Comparison of ENCODE assay signal across 33 cellular contexts in genomic region chr2:16270441-16270840, GRCh38.
"Had no signal": no experiment of that assay in that cellular context is flagged by ENCODE, and none has a peak within 500 bp of the region (broad histone marks: within the 10 kb centered on the region; RNA-seq: fewer than 3 reads in every experiment).

No MANE protein-coding gene starts in this region.

- DNase-seq: activated B cell treated with CpG ODN at 0.5 μM for 24 hours; activated CD4-positive, alpha-beta memory T cell treated with anti-CD3 and anti-CD28 coated beads for 36 hours; activated CD4-positive, alpha-beta T cell treated with anti-CD3 and anti-CD28 coated beads for 4 hours; activated CD4-positive, alpha-beta T cell treated with anti-CD3 and anti-CD28 coated beads, Interleukin-2, amount 10 ng/mL, durations not matched to agents 24 days and 14 days; activated CD4-positive, alpha-beta T cell treated with anti-CD3 and anti-CD28 coated beads, Interleukin-2, amount 50 U/mL, for 1 hour; activated CD4-positive, alpha-beta T cell treated with anti-CD3 and anti-CD28 coated beads, Interleukin-2, amount 50 U/mL, for 4 hours; activated CD4-positive, CD25-positive, alpha-beta regulatory T cell treated with anti-CD3 and anti-CD28 coated beads, Interleukin-2, amount 50 U/mL, for 72 hours; activated CD8-positive, alpha-beta memory T cell treated with anti-CD3 and anti-CD28 coated beads, Interleukin-2, amount 50 U/mL, for 4 hours; activated CD8-positive, alpha-beta T cell treated with anti-CD3 and anti-CD28 coated beads for 36 hours; activated effector memory CD4-positive, alpha-beta T cell treated with anti-CD3 and anti-CD28 coated beads, Interleukin-2, amount 50 U/mL, for 16 hours; activated gamma-delta T cell treated with Interleukin-2 at 50 U/mL for 16 hours; activated naive CD4-positive, alpha-beta T cell; activated naive CD4-positive, alpha-beta T cell treated with anti-CD3 and anti-CD28 coated beads for 36 hours; activated naive CD4-positive, alpha-beta T cell treated with anti-CD3 and anti-CD28 coated beads, Interleukin-2, amount 50 U/mL, for 16 hours; activated naive CD8-positive, alpha-beta T cell treated with anti-CD3 and anti-CD28 coated beads for 36 hours; activated T-cell treated with anti-CD3 and anti-CD28 coated beads for 4 hours; activated T-cell treated with anti-CD3 and anti-CD28 coated beads, Interleukin-2, amount 50 U/mL, for 1 hour; activated T-cell treated with anti-CD3 and anti-CD28 coated beads, Interleukin-2, amount 50 U/mL, for 4 hours; activated T-cell treated with anti-CD3 and anti-CD28 coated beads, Interleukin-2, amount 50 U/mL, for 72 hours; adrenal gland; amniotic stem cell; aorta; body of pancreas; brain microvascular endothelial cell; central memory CD4-positive, alpha-beta T cell; T-helper 1 cell; T-helper 2 cell; T-helper 9 cell had no signal

- H3K4me1 Mint-ChIP-seq: activated B cell treated with CpG ODN at 0.5 μM for 24 hours; activated CD4-positive, alpha-beta T cell treated with anti-CD3 and anti-CD28 coated beads, Interleukin-2, amount 10 ng/mL, durations not matched to agents 24 days and 14 days; activated naive CD8-positive, alpha-beta T cell treated with anti-CD3 and anti-CD28 coated beads for 36 hours; activated T-helper 17 cell treated with anti-CD3 and anti-CD28 coated beads, Interleukin-2, amount 50 U/mL, for 72 hours had no signal

- H3K9me3 Mint-ChIP-seq: activated B cell treated with CpG ODN at 0.5 μM for 24 hours; activated CD4-positive, alpha-beta memory T cell treated with anti-CD3 and anti-CD28 coated beads for 36 hours; activated CD4-positive, alpha-beta T cell treated with anti-CD3 and anti-CD28 coated beads, Interleukin-2, amount 10 ng/mL, durations not matched to agents 24 days and 14 days; activated CD8-positive, alpha-beta T cell treated with anti-CD3 and anti-CD28 coated beads for 36 hours; activated naive CD4-positive, alpha-beta T cell treated with anti-CD3 and anti-CD28 coated beads for 36 hours; activated T-cell treated with anti-CD3 and anti-CD28 coated beads, Interleukin-2, amount 50 U/mL, for 4 hours; activated T-helper 1 cell treated with anti-CD3 and anti-CD28 coated beads, Interleukin-12 subunit alpha, Interleukin-12 subunit beta, Interleukin-2, Interleukin-4 antibody, amounts not matched to agents 30 ng/mL and 10 ng/mL and 1 ng/mL, durations not matched to agents 14 hours and 24 hours and 36 hours; activated T-helper 17 cell treated with anti-CD3 and anti-CD28 coated beads, Interleukin-2, amount 50 U/mL, for 72 hours; T-helper 1 cell treated with Interleukin-12 subunit alpha and Interleukin-12 subunit beta and Interleukin-4 antibody, amounts not matched to agents 30 μg/mL and 1 μg/mL, for 36 hours; T-helper 2 cell treated with Interferon-gamma antibody and Interleukin-4, amounts not matched to agents 5 μg/mL and 100 μg/mL, for 36 hours had no signal

- H3K27ac Mint-ChIP-seq: activated B cell treated with CpG ODN at 0.5 μM for 24 hours; activated CD4-positive, alpha-beta memory T cell treated with anti-CD3 and anti-CD28 coated beads for 36 hours; activated CD4-positive, alpha-beta T cell treated with anti-CD3 and anti-CD28 coated beads, Interleukin-2, amount 10 ng/mL, durations not matched to agents 24 days and 14 days; activated CD8-positive, alpha-beta T cell treated with anti-CD3 and anti-CD28 coated beads for 36 hours; activated naive CD4-positive, alpha-beta T cell treated with anti-CD3 and anti-CD28 coated beads for 36 hours; activated naive CD4-positive, alpha-beta T cell treated with anti-CD3 and anti-CD28 coated beads, Interleukin-2, amount 50 U/mL, for 72 hours; activated naive CD8-positive, alpha-beta T cell treated with anti-CD3 and anti-CD28 coated beads for 36 hours; activated T-cell treated with anti-CD3 and anti-CD28 coated beads, Interleukin-2, amount 50 U/mL, for 72 hours; activated T-helper 1 cell treated with anti-CD3 and anti-CD28 coated beads, Interleukin-12 subunit alpha, Interleukin-12 subunit beta, Interleukin-2, Interleukin-4 antibody, amounts not matched to agents 30 ng/mL and 10 ng/mL and 1 ng/mL, durations not matched to agents 14 hours and 24 hours and 36 hours; activated T-helper 17 cell treated with anti-CD3 and anti-CD28 coated beads, Interleukin-2, amount 50 U/mL, for 72 hours; T-helper 1 cell treated with Interleukin-12 subunit alpha and Interleukin-12 subunit beta and Interleukin-4 antibody, amounts not matched to agents 30 μg/mL and 1 μg/mL, for 36 hours; T-helper 2 cell treated with Interferon-gamma antibody and Interleukin-4, amounts not matched to agents 5 μg/mL and 100 μg/mL, for 36 hours had no signal

- H3K27me3 Mint-ChIP-seq: activated B cell treated with CpG ODN at 0.5 μM for 24 hours; activated CD8-positive, alpha-beta T cell treated with anti-CD3 and anti-CD28 coated beads for 36 hours; activated T-helper 17 cell treated with anti-CD3 and anti-CD28 coated beads, Interleukin-2, amount 50 U/mL, for 72 hours had no signal

- ATAC-seq: activated CD8-positive, alpha-beta T cell treated with anti-CD3 and anti-CD28 coated beads for 36 hours; activated naive CD4-positive, alpha-beta T cell treated with anti-CD3 and anti-CD28 coated beads, Interleukin-2, amount 50 U/mL, for 72 hours; activated T-cell treated with anti-CD3 and anti-CD28 coated beads, Interleukin-2, amount 50 U/mL, for 4 hours; activated T-cell treated with anti-CD3 and anti-CD28 coated beads, Interleukin-2, amount 50 U/mL, for 72 hours; activated T-helper 17 cell treated with anti-CD3 and anti-CD28 coated beads, Interleukin-2, amount 50 U/mL, for 72 hours; body of pancreas had no signal

- H3K4me3 Mint-ChIP-seq: activated B cell treated with CpG ODN at 0.5 μM for 24 hours; activated CD4-positive, alpha-beta memory T cell treated with anti-CD3 and anti-CD28 coated beads for 36 hours; activated CD4-positive, alpha-beta T cell treated with anti-CD3 and anti-CD28 coated beads, Interleukin-2, amount 10 ng/mL, durations not matched to agents 24 days and 14 days; activated CD8-positive, alpha-beta T cell treated with anti-CD3 and anti-CD28 coated beads for 36 hours; activated naive CD4-positive, alpha-beta T cell treated with anti-CD3 and anti-CD28 coated beads for 36 hours; activated naive CD8-positive, alpha-beta T cell treated with anti-CD3 and anti-CD28 coated beads for 36 hours; activated T-cell treated with anti-CD3 and anti-CD28 coated beads, Interleukin-2, amount 50 U/mL, for 4 hours; activated T-cell treated with anti-CD3 and anti-CD28 coated beads, Interleukin-2, amount 50 U/mL, for 72 hours; activated T-helper 1 cell treated with anti-CD3 and anti-CD28 coated beads, Interleukin-12 subunit alpha, Interleukin-12 subunit beta, Interleukin-2, Interleukin-4 antibody, amounts not matched to agents 30 ng/mL and 10 ng/mL and 1 ng/mL, durations not matched to agents 14 hours and 24 hours and 36 hours; activated T-helper 17 cell treated with anti-CD3 and anti-CD28 coated beads, Interleukin-2, amount 50 U/mL, for 72 hours; T-helper 1 cell treated with Interleukin-12 subunit alpha and Interleukin-12 subunit beta and Interleukin-4 antibody, amounts not matched to agents 30 μg/mL and 1 μg/mL, for 36 hours; T-helper 2 cell treated with Interferon-gamma antibody and Interleukin-4, amounts not matched to agents 5 μg/mL and 100 μg/mL, for 36 hours had no signal

- H3K36me3 Mint-ChIP-seq: activated CD4-positive, alpha-beta memory T cell treated with anti-CD3 and anti-CD28 coated beads for 36 hours; activated naive CD4-positive, alpha-beta T cell treated with anti-CD3 and anti-CD28 coated beads, Interleukin-2, amount 50 U/mL, for 72 hours; activated naive CD8-positive, alpha-beta T cell treated with anti-CD3 and anti-CD28 coated beads for 36 hours had no signal
